In the genomic region with DNA sequence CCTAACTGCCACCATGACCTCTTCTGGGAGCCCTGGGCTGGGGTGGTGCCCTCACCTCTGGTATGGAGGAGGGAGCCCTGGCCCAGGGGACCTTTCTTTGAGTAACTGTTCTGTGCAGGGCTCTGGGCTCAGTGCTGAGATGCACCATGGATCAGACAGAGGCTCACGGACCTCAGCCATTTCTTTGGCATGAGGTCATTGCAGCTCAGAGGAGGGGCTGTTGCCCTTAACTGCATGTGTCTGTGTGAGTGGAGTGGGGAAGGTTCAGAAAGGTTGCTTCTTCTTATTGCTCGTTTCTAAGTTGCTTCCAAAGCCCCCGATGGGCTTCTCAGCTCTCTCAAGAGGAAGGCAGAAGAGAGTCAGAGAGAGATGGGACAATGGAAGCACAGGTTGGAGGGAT, we compare ENCODE assay signal across 15 cellular contexts.
A peak's percentile ranks its signal among the peaks of the same experiment; 100 is the strongest.
DNase-seq lines count a peak whose midpoint lies in the region; FAIRE-seq and TF ChIP-seq lines count a peak whose summit lies in the region.
"Had no signal": no experiment of that assay in that cellular context is flagged by ENCODE, and none has a peak within 500 bp of the region (broad histone marks: within the 10 kb centered on the region; RNA-seq: fewer than 3 reads in every experiment).

No MANE protein-coding gene starts in this region.

- no peak for TF ChIP-seq CTCF in stomach (IDR thresholded peaks at IDR 0.05)

- H3K9me3 ChIP-seq in stomach, result peaks cover 0 to 6% (median 3%) of the 10 kb centered on the region in 4 donors
- H3K9me3 ChIP-seq: gastrocnemius medialis, tibial nerve had no signal

- DNase-seq in DMS 273 (lab: John Stamatoyannopoulos, UW; ENCODE audit: unreplicated experiment), result peak; percentile 40
- no peak for DNase-seq in DMS 273 treated with DMSO at 0.1 percent for 48 hours (lab: John Stamatoyannopoulos, UW)
- peak; percentile 68 for DNase-seq in kidney tubule cell (ENCODE audit: low spot score)
- DNase-seq in stomach, result no peak
- DNase-seq in NCI-H1417 treated with DMSO at 0.1 percent for 48 hours (lab: John Stamatoyannopoulos, UW), result no peak
- DNase-seq in NCI-H1694 treated with DMSO at 0.1 percent for 48 hours (lab: John Stamatoyannopoulos, UW), result no peak
- DNase-seq in GM19239 (ENCODE audit: insufficient read length, low spot score), result no peak
- DNase-seq: gastrocnemius medialis; NCI-H2029 treated with DMSO at 0.1 percent for 48 hours; NCI-H774; nephron progenitor cell; stimulated activated CD4-positive, alpha-beta T cell treated with anti-CD3 and anti-CD28 coated beads, Interleukin-12 subunit alpha, Interleukin-12 subunit beta, amount 100 ng/mL, for 4 hours had no signal

- H3K27ac ChIP-seq in angular gyrus (ENCODE audit: low read depth, low read length) (peak overlapping the region; percentile 1), stomach (peak overlapping the region in 3 of 5 donors; percentile 1 to 61 (median 60))
- H3K27ac ChIP-seq: 22Rv1, gastrocnemius medialis, tibial nerve had no signal

- FAIRE-seq in GM19239 (lab: Jason Lieb, UNC), result no peak

- peaks cover 0 to 11% (median 5%) of the 10 kb centered on the region in 4 donors for H3K4me1 ChIP-seq in stomach

- 67 to 78% (median 72%) methylated on average over 3 of the region's 3 CpGs for WGBS in stomach, 5 donors

- intact Hi-C loops in stomach (cut with DNase I; ENCODE audit: low total_unique reads), result no loop called here

- H3K4me3 ChIP-seq in stomach, result no peak overlapping the region
- H3K4me3 ChIP-seq: gastrocnemius medialis, tibial nerve had no signal

- TF ChIP-seq POLR2A in stomach (IDR thresholded peaks at IDR 0.05), result no peak

- no peaks in the 10 kb centered on the region for H3K36me3 ChIP-seq in stomach
- H3K36me3 ChIP-seq: gastrocnemius medialis, tibial nerve had no signal

- H3K27me3 ChIP-seq in stomach, result no peaks in the 10 kb centered on the region
- H3K27me3 ChIP-seq: gastrocnemius medialis, tibial nerve had no signal

- TF ChIP-seq EP300 in stomach (IDR thresholded peaks at IDR 0.05), result no peak

Comparison
In these comparisons a context has a peak if more than half of its experiments do, and no peak if none do; other contexts are left out.
1. DNase-seq: peak in DMS 273 (single experiment) and kidney tubule cell (single experiment); none in DMS 273 treated with DMSO at 0.1 percent for 48 hours (single experiment), stomach (single experiment), NCI-H1417 treated with DMSO at 0.1 percent for 48 hours (single experiment), NCI-H1694 treated with DMSO at 0.1 percent for 48 hours (single experiment) and GM19239 (single experiment).